Comparison of ENCODE assay signal across 1 cellular context in the genomic region with DNA sequence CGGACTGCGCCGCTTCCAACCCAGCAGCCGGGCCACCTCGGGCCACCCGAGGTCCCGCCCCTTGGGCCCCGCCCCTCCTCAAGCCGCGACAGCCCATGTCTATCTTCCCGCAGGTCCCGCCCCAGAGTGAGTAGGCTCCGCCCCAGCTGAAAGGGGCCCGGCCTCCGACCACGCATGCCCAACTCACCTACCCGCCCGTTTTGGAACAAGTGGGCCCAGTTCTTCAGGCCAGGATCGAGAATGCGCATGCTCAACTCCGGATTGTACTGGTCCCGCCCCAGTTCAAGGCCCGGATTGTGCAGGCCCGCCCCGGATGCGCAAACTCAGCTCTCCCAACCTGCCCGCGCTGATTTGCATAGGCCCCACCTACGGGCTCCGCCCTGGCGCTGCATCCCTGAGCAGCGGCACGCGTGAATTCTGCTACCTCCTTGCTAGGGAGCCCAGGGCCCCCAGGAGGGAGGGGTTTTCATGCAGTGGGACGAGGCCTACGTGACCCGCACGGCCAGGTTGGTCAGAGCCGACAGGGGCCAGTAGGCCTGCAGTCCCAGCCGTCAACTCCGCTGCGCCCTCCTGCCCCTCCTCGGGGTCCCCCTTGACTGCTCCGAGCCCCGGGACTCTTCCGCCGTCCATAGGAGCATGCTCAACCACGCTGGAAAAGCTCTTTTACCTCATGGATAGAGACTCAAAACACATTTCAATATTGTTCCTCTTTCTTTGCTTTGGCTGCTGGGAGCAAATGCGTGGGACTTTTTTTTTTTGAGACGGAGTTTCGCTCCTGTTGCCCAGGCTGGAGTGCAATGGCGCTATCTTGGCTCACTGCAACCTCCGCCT.
A peak's percentile ranks its signal among the peaks of the same experiment; 100 is the strongest.
TF ChIP-seq lines count a peak whose summit lies in the region.

TSS of gene PFKFB4 (minus strand) at position 8 of the 831 bp plus-strand sequence. CDS start 26 bp downstream, outside the sequence.

TF ChIP-seq in HepG2, 621 proteins besides CTCF, POLR2A, EP300 and RAD21 (continued from another document and continues in another):
- TF ChIP-seq ZNF329 (CRISPR knock-in tag; IDR thresholded peaks at IDR 0.05; ENCODE audit: low read depth) (peak; percentile 71; the same call in 1 of the 2 replicates), THRA (CRISPR knock-in tag; IDR thresholded peaks at IDR 0.05; ENCODE audit: borderline replicate concordance) (peak; percentile 48; the same call in 1 of the 2 replicates), AGO1 (IDR thresholded peaks at IDR 0.05; ENCODE audit: low read depth, low read length, poor library complexity, severe bottlenecking) (no peak), ZFX (CRISPR knock-in tag; IDR thresholded peaks at IDR 0.05; ENCODE audit: low read depth) (peak; percentile 96), KDM2A (CRISPR knock-in tag; IDR thresholded peaks at IDR 0.05; ENCODE audit: borderline replicate concordance, low read depth) (peak; percentile 24; the same call in 1 of the 2 replicates), MYC (CRISPR knock-in tag; IDR thresholded peaks at IDR 0.05; ENCODE audit: borderline replicate concordance) (peak; percentile 82), SMYD3 (CRISPR knock-in tag; IDR thresholded peaks at IDR 0.05) (no peak), SNRNP70 (IDR thresholded peaks at IDR 0.05; ENCODE audit: low read depth, low read length) (no peak), FOXJ3 (CRISPR knock-in tag; IDR thresholded peaks at IDR 0.05; ENCODE audit: borderline replicate concordance) (peak; percentile 35; the same call in 1 of the 2 replicates), PAF1 (CRISPR knock-in tag; IDR thresholded peaks at IDR 0.05) (no peak), ZNF235 (CRISPR knock-in tag; IDR thresholded peaks at IDR 0.05; ENCODE audit: borderline replicate concordance) (0 out of 2 replicates have a peak, but pooled peaks have one; percentile 1), EZH2 (conservative IDR thresholded peaks at IDR 0.05; ENCODE audit: low read depth, low read length) (no peak), ATRX (CRISPR knock-in tag; IDR thresholded peaks at IDR 0.05; ENCODE audit: borderline replicate concordance) (no peak), BCL6 (CRISPR knock-in tag; IDR thresholded peaks at IDR 0.05) (peak; percentile 46; the same call in 1 of the 2 replicates), CC2D1A (CRISPR knock-in tag; IDR thresholded peaks at IDR 0.05) (no peak), RERE (CRISPR knock-in tag; IDR thresholded peaks at IDR 0.05; ENCODE audit: low read depth) (peak; percentile 51; the same call in 1 of the 2 replicates), REPIN1 (CRISPR knock-in tag; IDR thresholded peaks at IDR 0.05; ENCODE audit: borderline replicate concordance, low read depth) (peak; percentile 46; the same call in 1 of the 2 replicates), MLLT10 (CRISPR knock-in tag; IDR thresholded peaks at IDR 0.05) (no peak), FOXK2 (IDR thresholded peaks at IDR 0.05) (no peak), ZNF704 (CRISPR knock-in tag; IDR thresholded peaks at IDR 0.05; ENCODE audit: borderline replicate concordance) (no peak; the same call in 1 of the 2 replicates), ZNF556 (CRISPR knock-in tag; IDR thresholded peaks at IDR 0.05; ENCODE audit: borderline replicate concordance) (peak; percentile 58; the same call in 1 of the 2 replicates), GATAD1 (CRISPR knock-in tag; IDR thresholded peaks at IDR 0.05) (peak; percentile 74), ZNF138 (CRISPR knock-in tag; IDR thresholded peaks at IDR 0.05; ENCODE audit: low read depth) (peak; percentile 24; the same call in 1 of the 2 replicates), ELF1 (CRISPR knock-in tag; IDR thresholded peaks at IDR 0.05) (peak; percentile 65), ZFP36L1 (CRISPR knock-in tag; IDR thresholded peaks at IDR 0.05) (no peak), SALL2 (CRISPR knock-in tag; IDR thresholded peaks at IDR 0.05) (0 out of 2 replicates have a peak, but pooled peaks have one; percentile 16), SAFB2 (CRISPR knock-in tag; IDR thresholded peaks at IDR 0.05; ENCODE audit: borderline replicate concordance, low read depth) (peak; percentile 50; the same call in 1 of the 2 replicates), GABPB1 (CRISPR knock-in tag; IDR thresholded peaks at IDR 0.05) (peak; percentile 74), NCOA5 (CRISPR knock-in tag; IDR thresholded peaks at IDR 0.05) (no peak), TBP (CRISPR knock-in tag; IDR thresholded peaks at IDR 0.05) (0 out of 2 replicates have a peak, but pooled peaks have one; percentile 21), ZNF180 (CRISPR knock-in tag; IDR thresholded peaks at IDR 0.05; ENCODE audit: borderline replicate concordance, low read depth) (no peak), HMG20A (CRISPR knock-in tag; IDR thresholded peaks at IDR 0.05; ENCODE audit: borderline replicate concordance) (0 out of 2 replicates have a peak, but pooled peaks have one; percentile 11), HDAC2 (CRISPR knock-in tag; IDR thresholded peaks at IDR 0.05) (peak; percentile 93), TRIM24 (CRISPR knock-in tag; IDR thresholded peaks at IDR 0.05) (no peak), ZNF34 (CRISPR knock-in tag; IDR thresholded peaks at IDR 0.05; ENCODE audit: borderline replicate concordance) (no peak), PCBP1 (IDR thresholded peaks at IDR 0.05; ENCODE audit: borderline replicate concordance, low read depth, low read length) (no peak), XBP1 (CRISPR knock-in tag; IDR thresholded peaks at IDR 0.05) (peak; percentile 19; the same call in 1 of the 2 replicates), HNRNPK (IDR thresholded peaks at IDR 0.05; ENCODE audit: low read depth, low read length, poor library complexity, severe bottlenecking) (peak; percentile 40), ZBTB34 (CRISPR knock-in tag; IDR thresholded peaks at IDR 0.05) (no peak), NAIF1 (CRISPR knock-in tag; IDR thresholded peaks at IDR 0.05; ENCODE audit: borderline replicate concordance) (peak; percentile 68; the same call in 1 of the 2 replicates), RARA (CRISPR knock-in tag; IDR thresholded peaks at IDR 0.05) (peak; percentile 76)
- TF ChIP-seq, protein P1, sequence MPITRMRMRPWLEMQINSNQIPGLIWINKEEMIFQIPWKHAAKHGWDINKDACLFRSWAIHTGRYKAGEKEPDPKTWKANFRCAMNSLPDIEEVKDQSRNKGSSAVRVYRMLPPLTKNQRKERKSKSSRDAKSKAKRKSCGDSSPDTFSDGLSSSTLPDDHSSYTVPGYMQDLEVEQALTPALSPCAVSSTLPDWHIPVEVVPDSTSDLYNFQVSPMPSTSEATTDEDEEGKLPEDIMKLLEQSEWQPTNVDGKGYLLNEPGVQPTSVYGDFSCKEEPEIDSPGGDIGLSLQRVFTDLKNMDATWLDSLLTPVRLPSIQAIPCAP (CRISPR knock-in tag; IDR thresholded peaks at IDR 0.05; ENCODE audit: low read depth) = no peak
- TF ChIP-seq, protein P2, sequence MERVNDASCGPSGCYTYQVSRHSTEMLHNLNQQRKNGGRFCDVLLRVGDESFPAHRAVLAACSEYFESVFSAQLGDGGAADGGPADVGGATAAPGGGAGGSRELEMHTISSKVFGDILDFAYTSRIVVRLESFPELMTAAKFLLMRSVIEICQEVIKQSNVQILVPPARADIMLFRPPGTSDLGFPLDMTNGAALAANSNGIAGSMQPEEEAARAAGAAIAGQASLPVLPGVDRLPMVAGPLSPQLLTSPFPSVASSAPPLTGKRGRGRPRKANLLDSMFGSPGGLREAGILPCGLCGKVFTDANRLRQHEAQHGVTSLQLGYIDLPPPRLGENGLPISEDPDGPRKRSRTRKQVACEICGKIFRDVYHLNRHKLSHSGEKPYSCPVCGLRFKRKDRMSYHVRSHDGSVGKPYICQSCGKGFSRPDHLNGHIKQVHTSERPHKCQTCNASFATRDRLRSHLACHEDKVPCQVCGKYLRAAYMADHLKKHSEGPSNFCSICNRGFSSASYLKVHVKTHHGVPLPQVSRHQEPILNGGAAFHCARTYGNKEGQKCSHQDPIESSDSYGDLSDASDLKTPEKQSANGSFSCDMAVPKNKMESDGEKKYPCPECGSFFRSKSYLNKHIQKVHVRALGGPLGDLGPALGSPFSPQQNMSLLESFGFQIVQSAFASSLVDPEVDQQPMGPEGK (CRISPR knock-in tag; IDR thresholded peaks at IDR 0.05) = peak; percentile 96
- TF ChIP-seq, protein P3, sequence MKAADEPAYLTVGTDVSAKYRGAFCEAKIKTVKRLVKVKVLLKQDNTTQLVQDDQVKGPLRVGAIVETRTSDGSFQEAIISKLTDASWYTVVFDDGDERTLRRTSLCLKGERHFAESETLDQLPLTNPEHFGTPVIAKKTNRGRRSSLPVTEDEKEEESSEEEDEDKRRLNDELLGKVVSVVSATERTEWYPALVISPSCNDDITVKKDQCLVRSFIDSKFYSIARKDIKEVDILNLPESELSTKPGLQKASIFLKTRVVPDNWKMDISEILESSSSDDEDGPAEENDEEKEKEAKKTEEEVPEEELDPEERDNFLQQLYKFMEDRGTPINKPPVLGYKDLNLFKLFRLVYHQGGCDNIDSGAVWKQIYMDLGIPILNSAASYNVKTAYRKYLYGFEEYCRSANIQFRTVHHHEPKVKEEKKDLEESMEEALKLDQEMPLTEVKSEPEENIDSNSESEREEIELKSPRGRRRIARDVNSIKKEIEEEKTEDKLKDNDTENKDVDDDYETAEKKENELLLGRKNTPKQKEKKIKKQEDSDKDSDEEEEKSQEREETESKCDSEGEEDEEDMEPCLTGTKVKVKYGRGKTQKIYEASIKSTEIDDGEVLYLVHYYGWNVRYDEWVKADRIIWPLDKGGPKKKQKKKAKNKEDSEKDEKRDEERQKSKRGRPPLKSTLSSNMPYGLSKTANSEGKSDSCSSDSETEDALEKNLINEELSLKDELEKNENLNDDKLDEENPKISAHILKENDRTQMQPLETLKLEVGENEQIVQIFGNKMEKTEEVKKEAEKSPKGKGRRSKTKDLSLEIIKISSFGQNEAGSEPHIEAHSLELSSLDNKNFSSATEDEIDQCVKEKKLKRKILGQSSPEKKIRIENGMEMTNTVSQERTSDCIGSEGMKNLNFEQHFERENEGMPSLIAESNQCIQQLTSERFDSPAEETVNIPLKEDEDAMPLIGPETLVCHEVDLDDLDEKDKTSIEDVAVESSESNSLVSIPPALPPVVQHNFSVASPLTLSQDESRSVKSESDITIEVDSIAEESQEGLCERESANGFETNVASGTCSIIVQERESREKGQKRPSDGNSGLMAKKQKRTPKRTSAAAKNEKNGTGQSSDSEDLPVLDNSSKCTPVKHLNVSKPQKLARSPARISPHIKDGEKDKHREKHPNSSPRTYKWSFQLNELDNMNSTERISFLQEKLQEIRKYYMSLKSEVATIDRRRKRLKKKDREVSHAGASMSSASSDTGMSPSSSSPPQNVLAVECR (CRISPR knock-in tag; IDR thresholded peaks at IDR 0.05; ENCODE audit: borderline replicate concordance) = peak; percentile 81; the same call in 1 of the 2 replicates
